In genomic region chr11:85725510-85726258, GRCh38 we compare ENCODE assay signal across 9 cellular contexts. TPM values are rescaled to one million over a fixed set of nuclear protein-coding genes. Genes with fewer than 3 reads are reported as not detected.
DNase-seq lines count a peak whose midpoint lies in the region; ATAC-seq and TF ChIP-seq lines count a peak whose summit lies in the region.
"Had no signal": no experiment of that assay in that cellular context is flagged by ENCODE, and none has a peak within 500 bp of the region (broad histone marks: within the 10 kb centered on the region; RNA-seq: fewer than 3 reads in every experiment).

No MANE protein-coding gene starts in this region.

- peak; percentile 80 for ATAC-seq in mucosa of descending colon
- ATAC-seq in GM18868 (IDR thresholded peaks at IDR 0.05; ENCODE audit: unreplicated experiment), result no peak
- ATAC-seq in HG03342 (IDR thresholded peaks at IDR 0.05; ENCODE audit: unreplicated experiment), result no peak

- peaks cover 21% of the 10 kb centered on the region for H3K4me1 Mint-ChIP-seq in endothelial cell (ENCODE audit: unreplicated experiment)

- H3K4me3 ChIP-seq in mucosa of descending colon, result no peak overlapping the region

- TF ChIP-seq CTCF in endothelial cell (IDR thresholded peaks at IDR 0.05; ENCODE audit: unreplicated experiment) (peak; percentile 15), mucosa of descending colon (IDR thresholded peaks at IDR 0.05) (no peak)

- intact Hi-C loops in mucosa of descending colon (cut with DNase I, micrococcal nuclease), result no loop called here

- no peaks in the 10 kb centered on the region for H3K36me3 Mint-ChIP-seq in endothelial cell (ENCODE audit: low read depth, unreplicated experiment)

- H3K4me1 ChIP-seq in mucosa of descending colon (ENCODE audit: low read depth), result no peaks in the 10 kb centered on the region

- no peaks in the 10 kb centered on the region for H3K9me3 ChIP-seq in mucosa of descending colon

- DNase-seq in DMS53 (lab: John Stamatoyannopoulos, UW) (peak; percentile 82), M059J (ENCODE audit: low read depth) (peak; percentile 98), endothelial cell (ENCODE audit: low spot score) (no peak), mucosa of descending colon (no peak), NCI-H2081 (lab: John Stamatoyannopoulos, UW) (no peak), OCI-M1 (lab: John Stamatoyannopoulos, UW) (no peak)
- DNase-seq: activated naive CD4-positive, alpha-beta T cell treated with anti-CD3 and anti-CD28 coated beads for 36 hours had no signal

- no peaks in the 10 kb centered on the region for H3K9me3 Mint-ChIP-seq in endothelial cell (ENCODE audit: unreplicated experiment)
- H3K9me3 Mint-ChIP-seq: activated naive CD4-positive, alpha-beta T cell treated with anti-CD3 and anti-CD28 coated beads for 36 hours had no signal

- peak overlapping the region; percentile 5 for H3K27ac Mint-ChIP-seq in endothelial cell (ENCODE audit: unreplicated experiment)
- H3K27ac Mint-ChIP-seq: activated naive CD4-positive, alpha-beta T cell treated with anti-CD3 and anti-CD28 coated beads for 36 hours had no signal

- no peaks in the 10 kb centered on the region for H3K36me3 ChIP-seq in mucosa of descending colon (ENCODE audit: low read depth)

- H3K4me3 Mint-ChIP-seq in endothelial cell (ENCODE audit: unreplicated experiment), result no peak overlapping the region
- H3K4me3 Mint-ChIP-seq: activated naive CD4-positive, alpha-beta T cell treated with anti-CD3 and anti-CD28 coated beads for 36 hours had no signal

- peaks cover 3% of the 10 kb centered on the region for H3K27me3 Mint-ChIP-seq in endothelial cell (ENCODE audit: unreplicated experiment)

RNA-seq across cellular contexts. Expression of gene CCDC89, which starts 39.7 kb away (rescaled TPM):
- 0.37 and 3.0 TPM in 2 replicates for total RNA-seq in M059J (2014; rRNA removed; shearing (Covaris generic))
- total RNA-seq in endothelial cell (ENCODE audit: unreplicated experiment) (not detected), mucosa of descending colon (1 to 10 TPM; 4.1 to 6.4 (median 4.1) TPM)
- total RNA-seq: activated naive CD4-positive, alpha-beta T cell treated with anti-CD3 and anti-CD28 coated beads for 36 hours had no signal

Comparison
In these comparisons a context has a peak if more than half of its experiments do, and no peak if none do; other contexts are left out.
1. DNase-seq: peak in DMS53 (single experiment) and M059J (single experiment); none in endothelial cell (single experiment), mucosa of descending colon (0 of 3), NCI-H2081 (0 of 2) and OCI-M1 (single experiment).